In genomic region chr15:56831467-56831866, GRCh38 we compare ENCODE assay signal across 1 cellular context.
TF ChIP-seq lines count a peak whose summit lies in the region.

No MANE protein-coding gene starts in this region.

TF ChIP-seq in HepG2, 621 proteins besides CTCF, POLR2A, EP300 and RAD21 (continued from another document):
- TF ChIP-seq THYN1 (CRISPR knock-in tag; IDR thresholded peaks at IDR 0.05; ENCODE audit: borderline replicate concordance, low read depth) (no peak), RFXAP (CRISPR knock-in tag; IDR thresholded peaks at IDR 0.05; ENCODE audit: borderline replicate concordance) (no peak), ZNF616 (CRISPR knock-in tag; IDR thresholded peaks at IDR 0.05; ENCODE audit: low read depth) (no peak)
TF ChIP-seq in HepG2: peak in this region for 0.
